ENCODE assay signal across 12 cellular contexts in the genomic region with DNA sequence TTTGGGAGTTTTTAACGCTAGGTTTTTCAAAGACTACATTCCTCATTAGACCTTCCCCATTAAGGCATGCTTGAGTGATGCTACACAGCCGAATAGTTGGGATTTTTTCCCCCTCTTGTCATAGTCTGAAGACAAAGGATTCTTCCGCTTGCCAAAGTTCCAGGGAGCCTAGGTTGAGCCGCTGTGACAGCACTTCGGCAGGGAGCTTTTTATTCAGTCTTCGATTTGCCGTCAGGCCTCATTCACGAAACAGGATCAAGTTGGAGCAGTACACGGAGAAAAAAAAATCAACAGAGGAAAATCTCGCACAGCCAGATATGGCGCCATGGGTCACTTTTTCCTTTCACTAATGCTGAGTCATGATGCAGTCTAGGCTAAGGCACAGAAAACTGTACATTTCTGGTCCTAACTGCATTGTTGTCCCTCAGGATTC.
A peak's percentile ranks its signal among the peaks of the same experiment; 100 is the strongest.
DNase-seq lines count a peak whose midpoint lies in the region; ATAC-seq and TF ChIP-seq lines count a peak whose summit lies in the region.
"Had no signal": no experiment of that assay in that cellular context is flagged by ENCODE, and none has a peak within 500 bp of the region (broad histone marks: within the 10 kb centered on the region; RNA-seq: fewer than 3 reads in every experiment).

No MANE protein-coding gene starts in this region.

- H3K4me3 Mint-ChIP-seq in nephron progenitor cell = peak overlapping the region; percentile 55
- H3K4me3 Mint-ChIP-seq: activated naive CD8-positive, alpha-beta T cell treated with anti-CD3 and anti-CD28 coated beads, Interleukin-2, amount 10 ng/mL, durations not matched to agents 7 days and 5 days; CD8-positive, alpha-beta T cell; memory B cell had no signal

- no peak for TF ChIP-seq CTCF in AG10803 (conservative IDR thresholded peaks at IDR 0.05; ENCODE audit: low read length)
- TF ChIP-seq CTCF in fibroblast of pulmonary artery (IDR thresholded peaks at IDR 0.05; ENCODE audit: low read length, missing control alignments) = no peak
- TF ChIP-seq CTCF in nephron progenitor cell (IDR thresholded peaks at IDR 0.05) = no peak

- no peaks in the 10 kb centered on the region for H3K27me3 Mint-ChIP-seq in nephron progenitor cell (ENCODE audit: low read depth, poor library complexity)

- peaks cover 24% of the 10 kb centered on the region for H3K4me1 Mint-ChIP-seq in nephron progenitor cell
- H3K4me1 Mint-ChIP-seq: activated naive CD8-positive, alpha-beta T cell treated with anti-CD3 and anti-CD28 coated beads, Interleukin-2, amount 10 ng/mL, durations not matched to agents 7 days and 5 days; memory B cell had no signal

- ATAC-seq in SK-N-SH treated with all-trans-retinoic acid at 6 μM for 48 hours = peak; percentile 93
- ATAC-seq in GM19455 (IDR thresholded peaks at IDR 0.05; ENCODE audit: unreplicated experiment) = no peak
- ATAC-seq in GM21447 (IDR thresholded peaks at IDR 0.05; ENCODE audit: unreplicated experiment) = no peak
- ATAC-seq: CD8-positive, alpha-beta T cell had no signal

- H3K4me3 ChIP-seq in AG10803 (ENCODE audit: low read length) (no peak overlapping the region), fibroblast of pulmonary artery (replicated peaks; ENCODE audit: low read depth, low read length) (no peak overlapping the region)

- peaks cover 9% of the 10 kb centered on the region for H3K36me3 Mint-ChIP-seq in nephron progenitor cell (ENCODE audit: low read depth)
- H3K36me3 Mint-ChIP-seq: activated naive CD8-positive, alpha-beta T cell treated with anti-CD3 and anti-CD28 coated beads, Interleukin-2, amount 10 ng/mL, durations not matched to agents 7 days and 5 days; CD8-positive, alpha-beta T cell had no signal

- H3K27ac Mint-ChIP-seq in nephron progenitor cell = peak overlapping the region; percentile 98
- H3K27ac Mint-ChIP-seq: activated naive CD8-positive, alpha-beta T cell treated with anti-CD3 and anti-CD28 coated beads, Interleukin-2, amount 10 ng/mL, durations not matched to agents 7 days and 5 days; CD8-positive, alpha-beta T cell; memory B cell had no signal

- peaks cover 22% of the 10 kb centered on the region for H3K9me3 Mint-ChIP-seq in nephron progenitor cell

- peak; percentile 63 for DNase-seq in AG10803 (ENCODE audit: low read depth)
- DNase-seq in fibroblast of pulmonary artery (ENCODE audit: low read depth) = peak; percentile 93
- DNase-seq in nephron progenitor cell = peak; percentile 12
- no peak for DNase-seq in central memory CD4-positive, alpha-beta T cell
- no peak for DNase-seq in NCI-H1417 treated with DMSO at 0.1 percent for 48 hours (lab: John Stamatoyannopoulos, UW)
- DNase-seq: activated naive CD8-positive, alpha-beta T cell treated with anti-CD3 and anti-CD28 coated beads, Interleukin-2, amount 10 ng/mL, durations not matched to agents 7 days and 5 days; CD8-positive, alpha-beta T cell; NCI-H345 had no signal

TF ChIP-seq in SK-N-SH treated with all-trans-retinoic acid at 6 μM for 48 hours, 23 proteins besides CTCF, POLR2A, EP300 and RAD21:
- TF ChIP-seq ISL1 (CRISPR knock-in tag; IDR thresholded peaks at IDR 0.05) = peak; percentile 66
- no peak for TF ChIP-seq PPARA (CRISPR knock-in tag; IDR thresholded peaks at IDR 0.05; ENCODE audit: borderline replicate concordance)

Comparison
In these comparisons a context has a peak if more than half of its experiments do, and no peak if none do; other contexts are left out.
1. DNase-seq: peak in AG10803 (single experiment), fibroblast of pulmonary artery (single experiment) and nephron progenitor cell (single experiment); none in central memory CD4-positive, alpha-beta T cell (single experiment) and NCI-H1417 treated with DMSO at 0.1 percent for 48 hours (single experiment).